Comparison of ENCODE assay signal across 9 cellular contexts in genomic region chr5:132258102-132259060, GRCh38. TPM values are rescaled to one million over a fixed set of nuclear protein-coding genes. Genes with fewer than 3 reads are reported as not detected.
DNase-seq lines count a peak whose midpoint lies in the region; ATAC-seq and TF ChIP-seq lines count a peak whose summit lies in the region.
"Had no signal": no experiment of that assay in that cellular context is flagged by ENCODE, and none has a peak within 500 bp of the region (broad histone marks: within the 10 kb centered on the region; RNA-seq: fewer than 3 reads in every experiment).

No MANE protein-coding gene starts in this region.

- H3K27me3 ChIP-seq in thoracic aorta (replicated peaks; ENCODE audit: insufficient read depth) = no peaks in the 10 kb centered on the region

- TF ChIP-seq CTCF in choroid plexus epithelial cell (conservative IDR thresholded peaks at IDR 0.05; ENCODE audit: low read depth, low read length) (no peak), thoracic aorta (IDR thresholded peaks at IDR 0.05) (no peak)

- H3K27ac ChIP-seq in thoracic aorta = peak overlapping the region; percentile 91 to 98

- ATAC-seq in left lobe of liver = no peak
- no peak for ATAC-seq in thoracic aorta (ENCODE audit: insufficient number of reproducible peaks, low FRiP score, low read depth)
- no peak for ATAC-seq in GM21717 (IDR thresholded peaks at IDR 0.05; ENCODE audit: unreplicated experiment)
- ATAC-seq: stimulated activated memory B cell treated with anti-CD40 and anti-IgM and Interleukin-4, amounts not matched to agents 10 μg/mL and 1 μg/mL and 100 μg/mL, for 72 hours had no signal

- H3K9me3 ChIP-seq in thoracic aorta = no peaks in the 10 kb centered on the region

- DNase-seq in NCI-H226 (peak; percentile 44), choroid plexus epithelial cell (ENCODE audit: low read depth) (peak; percentile 64), left lobe of liver (ENCODE audit: low spot score) (peak; percentile 39), thoracic aorta (ENCODE audit: low spot score) (no peak), GDM1 (lab: John Stamatoyannopoulos, UW) (no peak), NCI-H2227 treated with DMSO at 0.1 percent for 48 hours (lab: John Stamatoyannopoulos, UW) (no peak), NCI-H2196 treated with DMSO at 0.1 percent for 48 hours (lab: John Stamatoyannopoulos, UW; ENCODE audit: unreplicated experiment) (no peak)

- H3K4me1 ChIP-seq in thoracic aorta (ENCODE audit: control insufficient read depth in 1 of 2, low read depth in 2 of 2) = peaks cover 35 to 73% of the 10 kb centered on the region in 2 donors

- peak overlapping the region; percentile 83 for H3K4me3 ChIP-seq in choroid plexus epithelial cell (ENCODE audit: low read depth, low read length)
- H3K4me3 ChIP-seq in thoracic aorta = peak overlapping the region; percentile 84

- no peaks in the 10 kb centered on the region for H3K36me3 ChIP-seq in thoracic aorta

RNA-seq across cellular contexts. Expression of gene PDLIM4, which starts 0.9 kb away (rescaled TPM):
- total RNA-seq in left lobe of liver (0.88 TPM), thoracic aorta (10 to 100 TPM; 50.6 to 81.0 TPM)

RNA-seq across cellular contexts. Expression of gene P4HA2, which starts 30.7 kb away (rescaled TPM):
- total RNA-seq in left lobe of liver (13.8 TPM), thoracic aorta (10 to 100 TPM; 31.3 to 47.7 TPM)

RNA-seq across cellular contexts. Expression of gene SLC22A4, which starts 35.8 kb away (rescaled TPM):
- 0.20 TPM for total RNA-seq in left lobe of liver
- total RNA-seq in thoracic aorta = 1 to 10 TPM in 1 of 2 donors, under 1 TPM in 1; 0.14 to 2.1 TPM

Comparison
In these comparisons a context has a peak if more than half of its experiments do, and no peak if none do; other contexts are left out.
1. DNase-seq: peak in NCI-H226 (single experiment), choroid plexus epithelial cell (single experiment) and left lobe of liver (single experiment); none in thoracic aorta (single experiment), GDM1 (single experiment), NCI-H2227 treated with DMSO at 0.1 percent for 48 hours (single experiment) and NCI-H2196 treated with DMSO at 0.1 percent for 48 hours (single experiment).
2. RNA of gene PDLIM4, which starts 0.9 kb away (total RNA-seq): 50.6 to 81.0 TPM in thoracic aorta; 0.88 TPM in left lobe of liver (single experiment); every median in the first group is over 10 times any median in the second.